In the genomic region with DNA sequence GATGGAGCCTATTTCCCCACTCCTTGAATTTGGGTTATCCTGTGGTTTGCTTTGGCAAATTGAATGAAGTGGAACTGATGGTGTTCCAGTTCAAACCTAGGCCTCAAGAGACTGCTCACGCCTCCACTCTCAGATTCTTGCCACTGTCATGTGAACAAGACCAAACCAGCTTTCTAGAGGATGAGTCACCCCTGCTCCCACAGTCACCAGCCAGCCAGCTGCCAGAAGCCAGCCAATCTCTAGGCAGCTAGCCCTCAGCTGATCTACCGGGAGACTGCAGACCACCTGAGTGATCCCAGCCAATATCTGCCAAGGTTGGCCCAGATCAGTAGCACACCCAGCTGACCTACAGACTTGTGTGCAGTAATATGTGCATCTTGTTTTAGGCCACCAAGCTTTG, we compare ENCODE assay signal across 11 cellular contexts.
DNase-seq lines count a peak whose midpoint lies in the region; ATAC-seq and TF ChIP-seq lines count a peak whose summit lies in the region.
"Had no signal": no experiment of that assay in that cellular context is flagged by ENCODE, and none has a peak within 500 bp of the region (broad histone marks: within the 10 kb centered on the region; RNA-seq: fewer than 3 reads in every experiment).

No MANE protein-coding gene starts in this region.

- H3K9me3 Mint-ChIP-seq in activated CD4-positive, alpha-beta T cell treated with anti-CD3 and anti-CD28 coated beads for 36 hours (ENCODE audit: low read depth) = no peaks in the 10 kb centered on the region
- H3K9me3 Mint-ChIP-seq: dendritic cell treated with granulocyte-macrophage colony-stimulating factor and Interleukin-4, amounts not matched to agents 40 ng/mL and 50 ng/mL, for 4 days had no signal

- intact Hi-C loops in activated CD4-positive, alpha-beta T cell treated with anti-CD3 and anti-CD28 coated beads for 36 hours (cut with DNase I, micrococcal nuclease) = no loop called here
- intact Hi-C loops in cardiac septum (cut with DNase I) = no loop called here

- peak; percentile 63 for ATAC-seq in activated CD4-positive, alpha-beta T cell treated with anti-CD3 and anti-CD28 coated beads for 36 hours

- POLR2A ChIA-PET in activated CD4-positive, alpha-beta T cell treated with anti-CD3 and anti-CD28 coated beads for 36 hours (lab: Charles Lee) = no interaction called here

- no peak for TF ChIP-seq CTCF in epithelial cell of esophagus (IDR thresholded peaks at IDR 0.05; ENCODE audit: insufficient read depth, low read depth, low read length, missing control alignments)

- H3K4me3 Mint-ChIP-seq in activated CD4-positive, alpha-beta T cell treated with anti-CD3 and anti-CD28 coated beads for 36 hours = no peak overlapping the region
- H3K4me3 Mint-ChIP-seq: dendritic cell treated with granulocyte-macrophage colony-stimulating factor and Interleukin-4, amounts not matched to agents 40 ng/mL and 50 ng/mL, for 4 days had no signal

- H3K4me1 Mint-ChIP-seq in activated CD4-positive, alpha-beta T cell treated with anti-CD3 and anti-CD28 coated beads for 36 hours = no peaks in the 10 kb centered on the region

- peak; percentile 16 for DNase-seq in activated CD4-positive, alpha-beta T cell treated with anti-CD3 and anti-CD28 coated beads for 36 hours
- no peak for DNase-seq in activated CD4-positive, alpha-beta T cell treated with anti-CD3 and anti-CD28 coated beads, Interleukin-2, amount 50 U/mL, for 1 hour
- DNase-seq in NCI-H2171 (lab: John Stamatoyannopoulos, UW) (peak; percentile 16), epithelial cell of esophagus (ENCODE audit: low read depth) (peak; percentile 81), stromal cell of bone marrow (ENCODE audit: low read depth) (peak; percentile 36), SKM-1 treated with dmso at 0.1 percent for 144 hours (lab: John Stamatoyannopoulos, UW; ENCODE audit: unreplicated experiment) (no peak), cardiac septum (ENCODE audit: low spot score) (no peak), NCI-H748 (lab: John Stamatoyannopoulos, UW; ENCODE audit: unreplicated experiment) (no peak)
- DNase-seq: activated effector memory CD4-positive, alpha-beta T cell treated with anti-CD3 and anti-CD28 coated beads, Interleukin-2, amount 50 U/mL, for 16 hours; WERI-Rb-1 had no signal

- no peaks in the 10 kb centered on the region for H3K36me3 Mint-ChIP-seq in activated CD4-positive, alpha-beta T cell treated with anti-CD3 and anti-CD28 coated beads for 36 hours (ENCODE audit: low read depth)

- no peak overlapping the region for H3K4me3 ChIP-seq in epithelial cell of esophagus (ENCODE audit: low read length)

- CTCF ChIA-PET in activated CD4-positive, alpha-beta T cell treated with anti-CD3 and anti-CD28 coated beads for 36 hours (lab: Charles Lee) = interaction anchor here (0.5 kb wide), 1 partner anchor 86 kb away, joined by 3 read pairs; no protein-coding TSS in a partner anchor

- H3K27ac Mint-ChIP-seq in activated CD4-positive, alpha-beta T cell treated with anti-CD3 and anti-CD28 coated beads for 36 hours = no peak overlapping the region
- H3K27ac Mint-ChIP-seq: dendritic cell treated with granulocyte-macrophage colony-stimulating factor and Interleukin-4, amounts not matched to agents 40 ng/mL and 50 ng/mL, for 4 days had no signal

- no peaks in the 10 kb centered on the region for H3K27me3 Mint-ChIP-seq in activated CD4-positive, alpha-beta T cell treated with anti-CD3 and anti-CD28 coated beads for 36 hours
- H3K27me3 Mint-ChIP-seq: dendritic cell treated with granulocyte-macrophage colony-stimulating factor and Interleukin-4, amounts not matched to agents 40 ng/mL and 50 ng/mL, for 4 days had no signal

Comparison
In these comparisons a context has a peak if more than half of its experiments do, and no peak if none do; other contexts are left out.
1. DNase-seq: peak in activated CD4-positive, alpha-beta T cell treated with anti-CD3 and anti-CD28 coated beads for 36 hours (single experiment), NCI-H2171 (single experiment), epithelial cell of esophagus (single experiment) and stromal cell of bone marrow (single experiment); none in activated CD4-positive, alpha-beta T cell treated with anti-CD3 and anti-CD28 coated beads, Interleukin-2, amount 50 U/mL, for 1 hour (single experiment), SKM-1 treated with dmso at 0.1 percent for 144 hours (single experiment), cardiac septum (single experiment) and NCI-H748 (single experiment).